Comparison of ENCODE assay signal across 1 cellular context in genomic region chr17:76557368-76558209, GRCh38.
A peak's percentile ranks its signal among the peaks of the same experiment; 100 is the strongest.
TF ChIP-seq lines count a peak whose summit lies in the region.

No MANE protein-coding gene starts in this region.

TF ChIP-seq in K562, 482 proteins besides CTCF, POLR2A, EP300 and RAD21 (continued from another document and continues in another):
- TF ChIP-seq IRF9 (tag; IDR thresholded peaks at IDR 0.05) (no peak), FOXK1 (CRISPR knock-in tag; IDR thresholded peaks at IDR 0.05; ENCODE audit: borderline replicate concordance) (peak; percentile 94), STAT5A (IDR thresholded peaks at IDR 0.05; ENCODE audit: borderline replicate concordance, low read length) (no peak), PHB (CRISPR knock-in tag; IDR thresholded peaks at IDR 0.05) (0 out of 2 replicates have a peak, but pooled peaks have one; percentile 21), HES1 (IDR thresholded peaks at IDR 0.05; ENCODE audit: low read depth) (no peak), SIX5 (IDR thresholded peaks at IDR 0.05; ENCODE audit: borderline replicate concordance in 1 of 2, insufficient read depth in 1 of 2, low read depth in 1 of 2, low read length in 2 of 2) (peak; percentile 91), BMI1 (IDR thresholded peaks at IDR 0.05; ENCODE audit: low read length) (no peak), MXI1 (IDR thresholded peaks at IDR 0.05; ENCODE audit: low read depth, low read length) (peak; percentile 92), ZBTB8A (IDR thresholded peaks at IDR 0.05; ENCODE audit: partially characterized antibody) (no peak), THRB (CRISPR knock-in tag; conservative IDR thresholded peaks at IDR 0.05) (no peak; the same call in 1 of the 2 replicates), SIN3B (IDR thresholded peaks at IDR 0.05; ENCODE audit: low read depth) (peak; percentile 71), GATAD2B (IDR thresholded peaks at IDR 0.05; ENCODE audit: borderline replicate concordance) (0 out of 2 replicates have a peak, but pooled peaks have one; percentile 47), BDP1 (IDR thresholded peaks at IDR 0.05; ENCODE audit: insufficient read depth, insufficient read length) (no peak), ZNF778 (CRISPR knock-in tag; IDR thresholded peaks at IDR 0.05) (no peak), ZNF764 (CRISPR knock-in tag; IDR thresholded peaks at IDR 0.05; ENCODE audit: low read depth) (no peak), MGA (IDR thresholded peaks at IDR 0.05) (peak; percentile 92), KLF10 (CRISPR knock-in tag; IDR thresholded peaks at IDR 0.05) (no peak), ZNF239 (CRISPR knock-in tag; IDR thresholded peaks at IDR 0.05) (0 out of 2 replicates have a peak, but pooled peaks have one; percentile 18), PATZ1 (CRISPR knock-in tag; IDR thresholded peaks at IDR 0.05; ENCODE audit: borderline replicate concordance) (no peak), ZNF316 (IDR thresholded peaks at IDR 0.05) (no peak), TAL1 (IDR thresholded peaks at IDR 0.05) (no peak), MYC (IDR thresholded peaks at IDR 0.05; ENCODE audit: low read depth, low read length) (peak; percentile 100), MYC (CRISPR knock-in tag; IDR thresholded peaks at IDR 0.05; ENCODE audit: borderline replicate concordance, low read depth) (peak; percentile 99), NFIX (CRISPR knock-in tag; IDR thresholded peaks at IDR 0.05; ENCODE audit: low read depth) (no peak), ZNF280B (CRISPR knock-in tag; IDR thresholded peaks at IDR 0.05) (no peak), CREB3 (tag; conservative IDR thresholded peaks at IDR 0.05; ENCODE audit: low read depth) (no peak; the same call in 1 of the 2 replicates), ILK (tag; IDR thresholded peaks at IDR 0.05; ENCODE audit: borderline replicate concordance, low read depth) (no peak), ZNF740 (CRISPR knock-in tag; IDR thresholded peaks at IDR 0.05) (peak; percentile 57; the same call in 1 of the 2 replicates), ZNF740 (tag; IDR thresholded peaks at IDR 0.05) (peak in 1 of 2 experiments; percentile 12; a peak in 1 of 4 replicates), ZNF76 (CRISPR knock-in tag; IDR thresholded peaks at IDR 0.05; ENCODE audit: borderline replicate concordance) (no peak), GTF2B (IDR thresholded peaks at IDR 0.05; ENCODE audit: extremely low read depth, insufficient read length) (peak; percentile 68), BRD4 (IDR thresholded peaks at IDR 0.05) (peak; percentile 94), SMARCA4 (IDR thresholded peaks at IDR 0.05) (no peak), ZNF224 (CRISPR knock-in tag; IDR thresholded peaks at IDR 0.05) (0 out of 2 replicates have a peak, but pooled peaks have one; percentile 42), PTTG1 (tag; IDR thresholded peaks at IDR 0.05; ENCODE audit: low read depth) (no peak), SETDB1 (IDR thresholded peaks at IDR 0.05; ENCODE audit: low read length) (no peak), LEF1 (IDR thresholded peaks at IDR 0.05) (no peak), HCFC1 (IDR thresholded peaks at IDR 0.05; ENCODE audit: low read depth, low read length) (peak; percentile 99), NUFIP1 (IDR thresholded peaks at IDR 0.05; ENCODE audit: partially characterized antibody) (no peak), SMC3 (conservative IDR thresholded peaks at IDR 0.05; ENCODE audit: insufficient read depth, low read depth, low read length) (peak; percentile 27; the same call in 1 of the 2 replicates), ZNF551 (CRISPR knock-in tag; IDR thresholded peaks at IDR 0.05) (no peak), SMARCA5 (IDR thresholded peaks at IDR 0.05) (no peak), ZNF780A (CRISPR knock-in tag; IDR thresholded peaks at IDR 0.05) (no peak)
